Comparison of ENCODE assay signal across 10 cellular contexts in genomic region chr12:107349008-107349747, GRCh38.
DNase-seq lines count a peak whose midpoint lies in the region; ATAC-seq and TF ChIP-seq lines count a peak whose summit lies in the region.
"Had no signal": no experiment of that assay in that cellular context is flagged by ENCODE, and none has a peak within 500 bp of the region (broad histone marks: within the 10 kb centered on the region; RNA-seq: fewer than 3 reads in every experiment).

No MANE protein-coding gene starts in this region.

- 13% methylated on average over 4 of the region's 5 CpGs for WGBS in SK-N-SH (ENCODE audit: low lambda C conversion rate)
- WGBS in testis, 2 donors = 38 to 47% methylated on average over 5 of the region's 5 CpGs

- POLR2A ChIA-PET in SK-N-SH (lab: Yijun Ruan, JAX) = interaction anchor here (0.8 kb wide), 1 partner anchor 14 kb away, joined by 3 read pairs; no protein-coding TSS in a partner anchor

- H4K20me1 ChIP-seq in SK-N-SH (ENCODE audit: insufficient read depth) = no peaks in the 10 kb centered on the region

- no peak overlapping the region for H2AFZ ChIP-seq in SK-N-SH (ENCODE audit: low read depth)

- peak; percentile 14 for DNase-seq in NCI-H1092 treated with DMSO at 0.1 percent for 48 hours (lab: John Stamatoyannopoulos, UW)
- DNase-seq in NCI-H1092 (lab: John Stamatoyannopoulos, UW) = no peak
- DNase-seq in SK-N-SH = peak; percentile 32
- DNase-seq in globus pallidus (ENCODE audit: low spot score) = peak; percentile 65
- DNase-seq in testis = peak; percentile 64
- DNase-seq in NCI-H2107 treated with DMSO at 0.1 percent for 48 hours (lab: John Stamatoyannopoulos, UW; ENCODE audit: unreplicated experiment) = no peak
- DNase-seq: sigmoid colon had no signal

- no peak overlapping the region for H3K27ac ChIP-seq in SK-N-SH (ENCODE audit: low read depth in 2 of 2, low read length in 1 of 2)
- no peak overlapping the region for H3K27ac ChIP-seq in testis
- H3K27ac ChIP-seq: 22Rv1 had no signal

- H3K9me3 ChIP-seq in SK-N-SH (no peaks in the 10 kb centered on the region), testis (no peaks in the 10 kb centered on the region)
- H3K9me3 ChIP-seq: sigmoid colon had no signal

- CTCF ChIA-PET in SK-N-SH (lab: Yijun Ruan, JAX) = interaction anchor here (0.7 to 1.8 kb wide), 8 partner anchors 10 to 219 kb away, joined by 3 to 7 read pairs (median 4); no protein-coding TSS in a partner anchor

- no peaks in the 10 kb centered on the region for H3K79me2 ChIP-seq in SK-N-SH (ENCODE audit: insufficient read depth)

- H3K4me1 ChIP-seq in SK-N-SH (ENCODE audit: control insufficient read depth in 1 of 2, insufficient read depth in 2 of 2, low read depth in 1 of 2, low read length in 1 of 2) (peaks cover 6 to 8% of the 10 kb centered on the region in 2 experiments; a peak in 2 of 4 replicates), testis (peaks cover 4% of the 10 kb centered on the region)

- no peaks in the 10 kb centered on the region for H3K9me2 ChIP-seq in SK-N-SH

- H3K27me3 ChIP-seq in SK-N-SH (ENCODE audit: insufficient read depth) = no peaks in the 10 kb centered on the region
- no peaks in the 10 kb centered on the region for H3K27me3 ChIP-seq in testis
- H3K27me3 ChIP-seq: sigmoid colon had no signal

- TF ChIP-seq EP300 in SK-N-SH (IDR thresholded peaks at IDR 0.05; ENCODE audit: borderline replicate concordance in 1 of 2, low read depth in 1 of 2, low read length in 1 of 2) = peak; percentile 11 to 39; a peak in 1 of 4 replicates

- H3K9ac ChIP-seq in SK-N-SH = no peak overlapping the region

- H3K4me2 ChIP-seq in SK-N-SH = no peak overlapping the region

- no peak for TF ChIP-seq POLR2A in testis (IDR thresholded peaks at IDR 0.05)

- H3K36me3 ChIP-seq in SK-N-SH (replicated peaks in 1 of 2; ENCODE audit: control insufficient read depth in 1 of 2, insufficient read depth in 2 of 2, low read length in 1 of 2) = no peaks in the 10 kb centered on the region
- H3K36me3 ChIP-seq in testis (ENCODE audit: low read depth, missing control alignments) = no peaks in the 10 kb centered on the region
- H3K36me3 ChIP-seq: sigmoid colon had no signal

- no peak for ATAC-seq in HG03039 (IDR thresholded peaks at IDR 0.05; ENCODE audit: unreplicated experiment)
- ATAC-seq in GM19324 (IDR thresholded peaks at IDR 0.05; ENCODE audit: low FRiP score, unreplicated experiment) = no peak

- H3F3A ChIP-seq in SK-N-SH (replicated peaks; ENCODE audit: insufficient read depth) = peaks cover 6% of the 10 kb centered on the region

- H3K4me3 ChIP-seq in SK-N-SH (ENCODE audit: low read depth in 2 of 2, low read length in 1 of 2) (no peak overlapping the region), testis (no peak overlapping the region)
- H3K4me3 ChIP-seq: sigmoid colon had no signal

- no peak for TF ChIP-seq CTCF in SK-N-SH (IDR thresholded peaks at IDR 0.05)
- no peak for TF ChIP-seq CTCF in testis (IDR thresholded peaks at IDR 0.05)

- no peak for TF ChIP-seq RAD21 in SK-N-SH (IDR thresholded peaks at IDR 0.05; ENCODE audit: low read length)

- intact Hi-C loops in testis (cut with DNase I; ENCODE audit: low total_unique reads) = no loop called here

TF ChIP-seq in SK-N-SH, 30 proteins besides CTCF, POLR2A, EP300 and RAD21 (continues in another document):
- no peak for TF ChIP-seq EZH2phosphoT487 (IDR thresholded peaks at IDR 0.05; ENCODE audit: borderline replicate concordance, low read depth)
- TF ChIP-seq TAF1 (IDR thresholded peaks at IDR 0.05; ENCODE audit: borderline replicate concordance, low read depth, low read length) = no peak
- peak; percentile 49; the same call in 1 of the 2 replicates for TF ChIP-seq JUND (IDR thresholded peaks at IDR 0.05)
- TF ChIP-seq TCF12 (IDR thresholded peaks at IDR 0.05) = peak; percentile 74
- TF ChIP-seq NRF1 (IDR thresholded peaks at IDR 0.05; ENCODE audit: low read depth, low read length) = no peak
- no peak for TF ChIP-seq REST (IDR thresholded peaks at IDR 0.05; ENCODE audit: low read depth, low read length)
- no peak for TF ChIP-seq GATA2 (CRISPR knock-in tag; IDR thresholded peaks at IDR 0.05)
- TF ChIP-seq MXI1 (IDR thresholded peaks at IDR 0.05; ENCODE audit: low read depth, low read length) = no peak
- no peak for TF ChIP-seq SIN3A (IDR thresholded peaks at IDR 0.05; ENCODE audit: borderline replicate concordance, low read depth, low read length)
- TF ChIP-seq RXRA (IDR thresholded peaks at IDR 0.05; ENCODE audit: borderline replicate concordance, low read depth) = peak; percentile 27; the same call in 1 of the 2 replicates
- peak; percentile 61 for TF ChIP-seq NFIC (IDR thresholded peaks at IDR 0.05; ENCODE audit: borderline replicate concordance)
- no peak for TF ChIP-seq GABPA (IDR thresholded peaks at IDR 0.05; ENCODE audit: low read depth)
- TF ChIP-seq, protein P1, sequence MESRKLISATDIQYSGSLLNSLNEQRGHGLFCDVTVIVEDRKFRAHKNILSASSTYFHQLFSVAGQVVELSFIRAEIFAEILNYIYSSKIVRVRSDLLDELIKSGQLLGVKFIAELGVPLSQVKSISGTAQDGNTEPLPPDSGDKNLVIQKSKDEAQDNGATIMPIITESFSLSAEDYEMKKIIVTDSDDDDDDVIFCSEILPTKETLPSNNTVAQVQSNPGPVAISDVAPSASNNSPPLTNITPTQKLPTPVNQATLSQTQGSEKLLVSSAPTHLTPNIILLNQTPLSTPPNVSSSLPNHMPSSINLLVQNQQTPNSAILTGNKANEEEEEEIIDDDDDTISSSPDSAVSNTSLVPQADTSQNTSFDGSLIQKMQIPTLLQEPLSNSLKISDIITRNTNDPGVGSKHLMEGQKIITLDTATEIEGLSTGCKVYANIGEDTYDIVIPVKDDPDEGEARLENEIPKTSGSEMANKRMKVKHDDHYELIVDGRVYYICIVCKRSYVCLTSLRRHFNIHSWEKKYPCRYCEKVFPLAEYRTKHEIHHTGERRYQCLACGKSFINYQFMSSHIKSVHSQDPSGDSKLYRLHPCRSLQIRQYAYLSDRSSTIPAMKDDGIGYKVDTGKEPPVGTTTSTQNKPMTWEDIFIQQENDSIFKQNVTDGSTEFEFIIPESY (IDR thresholded peaks at IDR 0.05; ENCODE audit: borderline replicate concordance, low read depth) = no peak
- TF ChIP-seq, protein P2, sequence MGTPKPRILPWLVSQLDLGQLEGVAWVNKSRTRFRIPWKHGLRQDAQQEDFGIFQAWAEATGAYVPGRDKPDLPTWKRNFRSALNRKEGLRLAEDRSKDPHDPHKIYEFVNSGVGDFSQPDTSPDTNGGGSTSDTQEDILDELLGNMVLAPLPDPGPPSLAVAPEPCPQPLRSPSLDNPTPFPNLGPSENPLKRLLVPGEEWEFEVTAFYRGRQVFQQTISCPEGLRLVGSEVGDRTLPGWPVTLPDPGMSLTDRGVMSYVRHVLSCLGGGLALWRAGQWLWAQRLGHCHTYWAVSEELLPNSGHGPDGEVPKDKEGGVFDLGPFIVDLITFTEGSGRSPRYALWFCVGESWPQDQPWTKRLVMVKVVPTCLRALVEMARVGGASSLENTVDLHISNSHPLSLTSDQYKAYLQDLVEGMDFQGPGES (IDR thresholded peaks at IDR 0.05; ENCODE audit: low read depth, low read length) = no peak
- TF ChIP-seq USF1 (IDR thresholded peaks at IDR 0.05; ENCODE audit: borderline replicate concordance, low read depth) = no peak
- no peak for TF ChIP-seq YY1 (IDR thresholded peaks at IDR 0.05; ENCODE audit: low read depth)
- peak; percentile 70 for TF ChIP-seq FOSL2 (IDR thresholded peaks at IDR 0.05; ENCODE audit: borderline replicate concordance, low read depth)
- TF ChIP-seq CHD2 (IDR thresholded peaks at IDR 0.05; ENCODE audit: low read length, partially characterized antibody) = no peak
- TF ChIP-seq MEF2A (IDR thresholded peaks at IDR 0.05; ENCODE audit: borderline replicate concordance, low read depth) = no peak

Comparison
In these comparisons a context has a peak if more than half of its experiments do, and no peak if none do; other contexts are left out.
1. DNase-seq: peak in NCI-H1092 treated with DMSO at 0.1 percent for 48 hours (single experiment), SK-N-SH (single experiment), globus pallidus (single experiment) and testis (single experiment); none in NCI-H1092 (single experiment) and NCI-H2107 treated with DMSO at 0.1 percent for 48 hours (single experiment).